Comparison of ENCODE assay signal across 28 cellular contexts in genomic region chr4:24229976-24230375, GRCh38.
DNase-seq lines count a peak whose midpoint lies in the region; ATAC-seq and TF ChIP-seq lines count a peak whose summit lies in the region.
"Had no signal": no experiment of that assay in that cellular context is flagged by ENCODE, and none has a peak within 500 bp of the region (broad histone marks: within the 10 kb centered on the region; RNA-seq: fewer than 3 reads in every experiment).

No MANE protein-coding gene starts in this region.

- peaks cover 7% of the 10 kb centered on the region for H3K27me3 Mint-ChIP-seq in GM23338 (ENCODE audit: insufficient read depth, low read depth, poor library complexity)
- H3K27me3 Mint-ChIP-seq: activated CD4-positive, alpha-beta T cell treated with anti-CD3 and anti-CD28 coated beads, Interleukin-2, amount 10 ng/mL, durations not matched to agents 24 days and 14 days; stimulated activated naive B cell treated with anti-CD40 and anti-IgM and Interleukin-4, amounts not matched to agents 10 μg/mL and 1 μg/mL and 100 μg/mL, for 72 hours; T-helper 17 cell had no signal

- H3K9me3 Mint-ChIP-seq in GM23338: no peaks in the 10 kb centered on the region
- H3K9me3 Mint-ChIP-seq: activated T-helper 1 cell treated with anti-CD3 and anti-CD28 coated beads, Interleukin-12 subunit alpha, Interleukin-12 subunit beta, Interleukin-2, Interleukin-4 antibody, amounts not matched to agents 30 ng/mL and 10 ng/mL and 1 ng/mL, durations not matched to agents 14 hours and 24 hours and 36 hours had no signal

- intact Hi-C loops in posterior cingulate gyrus (cut with DNase I): no loop called here

- no peak overlapping the region for H3K4me3 Mint-ChIP-seq in GM23338
- H3K4me3 Mint-ChIP-seq: activated CD4-positive, alpha-beta T cell treated with anti-CD3 and anti-CD28 coated beads, Interleukin-2, amount 10 ng/mL, durations not matched to agents 24 days and 14 days; activated T-helper 1 cell treated with anti-CD3 and anti-CD28 coated beads, Interleukin-12 subunit alpha, Interleukin-12 subunit beta, Interleukin-2, Interleukin-4 antibody, amounts not matched to agents 30 ng/mL and 10 ng/mL and 1 ng/mL, durations not matched to agents 14 hours and 24 hours and 36 hours; CD14-positive monocyte; mesothelial cell of epicardium; naive thymus-derived CD4-positive, alpha-beta T cell; stimulated activated naive B cell treated with anti-CD40 and anti-IgM and Interleukin-4, amounts not matched to agents 10 μg/mL and 1 μg/mL and 100 μg/mL, for 72 hours; T-helper 17 cell had no signal

- no peak overlapping the region for H3K4me3 ChIP-seq in GM23338
- no peak overlapping the region for H3K4me3 ChIP-seq in epithelial cell of esophagus (ENCODE audit: low read length)
- H3K4me3 ChIP-seq: hepatocyte, left ventricle myocardium inferior, thoracic aorta, uterus had no signal

- ATAC-seq in GM23338: no peak
- ATAC-seq: naive thymus-derived CD4-positive, alpha-beta T cell; stimulated activated naive B cell treated with anti-CD40 and anti-IgM and Interleukin-4, amounts not matched to agents 10 μg/mL and 1 μg/mL and 100 μg/mL, for 72 hours; T-helper 17 cell had no signal

- no peak overlapping the region for H3K27ac Mint-ChIP-seq in GM23338
- H3K27ac Mint-ChIP-seq: activated CD4-positive, alpha-beta T cell treated with anti-CD3 and anti-CD28 coated beads, Interleukin-2, amount 10 ng/mL, durations not matched to agents 24 days and 14 days; activated T-helper 1 cell treated with anti-CD3 and anti-CD28 coated beads, Interleukin-12 subunit alpha, Interleukin-12 subunit beta, Interleukin-2, Interleukin-4 antibody, amounts not matched to agents 30 ng/mL and 10 ng/mL and 1 ng/mL, durations not matched to agents 14 hours and 24 hours and 36 hours; CD14-positive monocyte; mesothelial cell of epicardium; naive thymus-derived CD4-positive, alpha-beta T cell; stimulated activated naive B cell treated with anti-CD40 and anti-IgM and Interleukin-4, amounts not matched to agents 10 μg/mL and 1 μg/mL and 100 μg/mL, for 72 hours; T-helper 17 cell had no signal

- no peak overlapping the region for H2AFZ ChIP-seq in GM23338
- H2AFZ ChIP-seq: hepatocyte had no signal

- 0 out of 2 replicates have a peak, but pooled peaks cover 12% of the 10 kb centered on the region for H3K9me2 ChIP-seq in GM23338 (ENCODE audit: insufficient read depth)

- peaks cover 14% of the 10 kb centered on the region; the same call in 1 of the 2 replicates for H3K4me1 ChIP-seq in GM23338 (ENCODE audit: insufficient read depth)
- H3K4me1 ChIP-seq: uterus had no signal

- H3K4me2 ChIP-seq in GM23338: 0 out of 2 replicates have a peak overlapping the region, but pooled peaks have one; percentile 6
- H3K4me2 ChIP-seq: hepatocyte had no signal

- DNase-seq in AG08395 (ENCODE audit: low spot score) (peak; percentile 47), GM23338 (ENCODE audit: low spot score) (no peak), epithelial cell of esophagus (ENCODE audit: low read depth) (peak; percentile 86), islet precursor cell (peak; percentile 8), SIG-M5 (lab: John Stamatoyannopoulos, UW) (no peak), NCI-H510A treated with DMSO at 0.1 percent for 48 hours (lab: John Stamatoyannopoulos, UW) (no peak), cortex of kidney (lab: John Stamatoyannopoulos, UW) (no peak), posterior cingulate gyrus (no peak)
- DNase-seq: activated CD4-positive, alpha-beta T cell treated with anti-CD3 and anti-CD28 coated beads, Interleukin-2, amount 10 ng/mL, durations not matched to agents 24 days and 14 days; activated naive CD4-positive, alpha-beta T cell treated with anti-CD3 and anti-CD28 coated beads, Interleukin-2, amount 50 U/mL, for 16 hours; caudate nucleus; dermis blood vessel endothelial cell; GDM1; left ventricle myocardium inferior; naive thymus-derived CD4-positive, alpha-beta T cell; NCI-H1048; NCI-H187; NCI-H526 treated with DMSO at 0.1 percent for 48 hours; stimulated activated CD4-positive, alpha-beta T cell treated with anti-CD3 and anti-CD28 coated beads, Interleukin-12 subunit alpha, Interleukin-12 subunit beta, amount 100 ng/mL, for 4 hours; stimulated activated CD4-positive, alpha-beta T cell treated with anti-CD3 and anti-CD28 coated beads, Interleukin-4, amount 100 ng/mL, for 24 hours; stimulated activated naive B cell treated with anti-CD40 and anti-IgM and Interleukin-4, amounts not matched to agents 10 μg/mL and 1 μg/mL and 100 μg/mL, for 72 hours; T-helper 17 cell; uterus had no signal

- H3K4me1 Mint-ChIP-seq in GM23338: peaks cover 17% of the 10 kb centered on the region
- H3K4me1 Mint-ChIP-seq: activated CD4-positive, alpha-beta T cell treated with anti-CD3 and anti-CD28 coated beads, Interleukin-2, amount 10 ng/mL, durations not matched to agents 24 days and 14 days; CD14-positive monocyte; mesothelial cell of epicardium; naive thymus-derived CD4-positive, alpha-beta T cell; stimulated activated naive B cell treated with anti-CD40 and anti-IgM and Interleukin-4, amounts not matched to agents 10 μg/mL and 1 μg/mL and 100 μg/mL, for 72 hours; T-helper 17 cell had no signal

- no peak for TF ChIP-seq CTCF in GM23338 (conservative IDR thresholded peaks at IDR 0.05; ENCODE audit: low read depth in 2 of 2)
- TF ChIP-seq CTCF in epithelial cell of esophagus (IDR thresholded peaks at IDR 0.05; ENCODE audit: insufficient read depth, low read depth, low read length, missing control alignments): no peak

- H3K36me3 ChIP-seq in GM23338 (ENCODE audit: insufficient read depth): no peaks in the 10 kb centered on the region
- H3K36me3 ChIP-seq: left ventricle myocardium inferior, thoracic aorta, uterus had no signal

- H3F3A ChIP-seq in GM23338 (replicated peaks; ENCODE audit: low read depth): 0 out of 2 replicates have a peak, but pooled peaks cover 2% of the 10 kb centered on the region

- no peak overlapping the region for H3K27ac ChIP-seq in GM23338 (ENCODE audit: low read depth)
- H3K27ac ChIP-seq: hepatocyte, left ventricle myocardium inferior, thoracic aorta, uterus had no signal

- H3K36me3 Mint-ChIP-seq in GM23338 (ENCODE audit: low read depth): no peaks in the 10 kb centered on the region
- H3K36me3 Mint-ChIP-seq: CD14-positive monocyte; mesothelial cell of epicardium; naive thymus-derived CD4-positive, alpha-beta T cell; stimulated activated naive B cell treated with anti-CD40 and anti-IgM and Interleukin-4, amounts not matched to agents 10 μg/mL and 1 μg/mL and 100 μg/mL, for 72 hours had no signal

- no peaks in the 10 kb centered on the region for H4K20me1 ChIP-seq in GM23338 (replicated peaks; ENCODE audit: insufficient read depth)

- no peaks in the 10 kb centered on the region for H3K79me2 ChIP-seq in GM23338 (replicated peaks; ENCODE audit: insufficient read depth)
- H3K79me2 ChIP-seq: hepatocyte had no signal

- H3K27me3 ChIP-seq in GM23338 (ENCODE audit: insufficient read depth): no peaks in the 10 kb centered on the region
- H3K27me3 ChIP-seq: hepatocyte, uterus had no signal

TF ChIP-seq in GM23338, 12 proteins besides CTCF, POLR2A, EP300 and RAD21 (continues in another document):
- TF ChIP-seq CREB1 (CRISPR knock-in tag; IDR thresholded peaks at IDR 0.05; ENCODE audit: low read depth) (no peak), STAT1 (IDR thresholded peaks at IDR 0.05; ENCODE audit: unreplicated experiment) (no peak), EZH2phosphoT487 (IDR thresholded peaks at IDR 0.05; ENCODE audit: unreplicated experiment) (no peak), JUNB (IDR thresholded peaks at IDR 0.05; ENCODE audit: unreplicated experiment) (no peak), ZNF114 (CRISPR knock-in tag; IDR thresholded peaks at IDR 0.05) (no peak), NANOG (IDR thresholded peaks at IDR 0.05; ENCODE audit: borderline replicate concordance) (no peak), POLR2AphosphoS5 (IDR thresholded peaks at IDR 0.05; ENCODE audit: low read depth) (no peak), ZNF331 (CRISPR knock-in tag; IDR thresholded peaks at IDR 0.05; ENCODE audit: low read depth) (no peak), EZH2 (IDR thresholded peaks at IDR 0.05; ENCODE audit: low read depth, unreplicated experiment) (no peak)

Comparison
In these comparisons a context has a peak if more than half of its experiments do, and no peak if none do; other contexts are left out.
1. DNase-seq: peak in AG08395 (single experiment), epithelial cell of esophagus (single experiment) and islet precursor cell (single experiment); none in GM23338 (single experiment), SIG-M5 (single experiment), NCI-H510A treated with DMSO at 0.1 percent for 48 hours (single experiment), cortex of kidney (single experiment) and posterior cingulate gyrus (0 of 10).